ENCODE assay signal across 8 cellular contexts in genomic region chr10:49177391-49178355, GRCh38. TPM values are rescaled to one million over a fixed set of nuclear protein-coding genes. Genes with fewer than 3 reads are reported as not detected.
DNase-seq lines count a peak whose midpoint lies in the region; ATAC-seq lines count a peak whose summit lies in the region.

No MANE protein-coding gene starts in this region.

- ATAC-seq in HG03039 (IDR thresholded peaks at IDR 0.05; ENCODE audit: unreplicated experiment), result peak; percentile 80

- peak; percentile 82 for DNase-seq in activated naive CD4-positive, alpha-beta T cell treated with Interleukin-2 at 50 U/mL for 16 hours
- DNase-seq in activated naive CD4-positive, alpha-beta T cell (lab: John Stamatoyannopoulos, UW), result no peak
- DNase-seq in T-helper 22 cell (ENCODE audit: low read depth) (peak; percentile 59), midbrain (lab: John Stamatoyannopoulos, UW) (peak; percentile 56), RPMI8226 (no peak)

- H3K27ac ChIP-seq in cingulate gyrus (ENCODE audit: low read depth, low read length) (peak overlapping the region; percentile 56), temporal lobe (ENCODE audit: low read depth, low read length) (peak overlapping the region; percentile 66)

RNA-seq across cellular contexts. Expression of gene TMEM273, which starts 10.5 kb away (rescaled TPM):
- total RNA-seq in temporal lobe, result 1.2 TPM

RNA-seq across cellular contexts. Expression of gene FAM170B, which starts 43.9 kb away (rescaled TPM):
- not detected for total RNA-seq in temporal lobe

Comparison
In these comparisons a context has a peak if more than half of its experiments do, and no peak if none do; other contexts are left out.
1. DNase-seq: peak in activated naive CD4-positive, alpha-beta T cell treated with Interleukin-2 at 50 U/mL for 16 hours (single experiment), T-helper 22 cell (single experiment) and midbrain (single experiment); none in activated naive CD4-positive, alpha-beta T cell (0 of 4) and RPMI8226 (single experiment).